ENCODE assay signal across 8 cellular contexts in the genomic region with DNA sequence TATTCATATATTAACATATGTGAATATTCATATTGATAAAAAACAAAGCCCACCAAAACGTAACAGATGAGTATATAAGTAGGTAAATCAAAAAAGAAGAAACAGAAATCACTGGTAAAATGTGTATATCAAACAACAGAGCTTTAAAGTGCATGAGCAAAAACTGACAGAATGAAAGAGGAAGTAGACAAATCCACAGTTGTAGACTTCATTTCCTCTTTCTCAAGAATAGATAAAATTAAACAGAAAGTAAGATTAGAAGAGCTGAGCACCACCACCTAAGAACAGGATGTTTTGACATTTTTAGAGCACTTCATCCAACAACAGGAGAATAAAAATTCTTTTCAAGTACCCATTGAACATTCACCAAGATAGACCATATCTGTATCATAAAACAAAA.
DNase-seq lines count a peak whose midpoint lies in the region; ATAC-seq and TF ChIP-seq lines count a peak whose summit lies in the region.

No MANE protein-coding gene starts in this region.

- ATAC-seq in GM18873 (IDR thresholded peaks at IDR 0.05; ENCODE audit: low FRiP score, unreplicated experiment) (peak; percentile 97), HG02763 (IDR thresholded peaks at IDR 0.05; ENCODE audit: unreplicated experiment) (peak; percentile 97), mucosa of descending colon (peak; percentile 50), body of pancreas (no peak)

- H3K27ac ChIP-seq in stomach (no peak overlapping the region), body of pancreas (no peak overlapping the region), osteoblast (ENCODE audit: low read depth, low read length) (no peak overlapping the region)

- DNase-seq in NB4 (ENCODE audit: low read depth): peak; percentile 63
- DNase-seq in mucosa of descending colon: no peak
- no peak for DNase-seq in stomach
- no peak for DNase-seq in body of pancreas
- DNase-seq in HPDE6-E6E7 (ENCODE audit: extremely low spot score): no peak
- DNase-seq in osteoblast (ENCODE audit: insufficient read length, low spot score, missing footprints): no peak

- no peaks in the 10 kb centered on the region for H3K9me3 ChIP-seq in mucosa of descending colon
- no peaks in the 10 kb centered on the region for H3K9me3 ChIP-seq in stomach
- H3K9me3 ChIP-seq in body of pancreas: no peaks in the 10 kb centered on the region
- no peaks in the 10 kb centered on the region for H3K9me3 ChIP-seq in osteoblast (ENCODE audit: low read depth, low read length)

- H3K36me3 ChIP-seq in mucosa of descending colon (ENCODE audit: low read depth) (no peaks in the 10 kb centered on the region), stomach (no peaks in the 10 kb centered on the region), body of pancreas (replicated peaks in 1 of 2; ENCODE audit: insufficient read depth in 1 of 2, low read depth in 2 of 2) (no peaks in the 10 kb centered on the region), osteoblast (ENCODE audit: insufficient read depth, low read length) (no peaks in the 10 kb centered on the region)

- H3K4me2 ChIP-seq in osteoblast (ENCODE audit: insufficient read depth, low read length): no peak overlapping the region

- intact Hi-C loops in mucosa of descending colon (cut with DNase I, micrococcal nuclease) (no loop called here), stomach (cut with DNase I; ENCODE audit: low total_unique reads) (no loop called here), body of pancreas (cut with DNase I) (no loop called here)

- H3K27me3 ChIP-seq in stomach (no peaks in the 10 kb centered on the region), body of pancreas (no peaks in the 10 kb centered on the region), osteoblast (ENCODE audit: insufficient read depth, low read length) (no peaks in the 10 kb centered on the region)

- TF ChIP-seq POLR2A in NB4 (IDR thresholded peaks at IDR 0.05; ENCODE audit: extremely low read depth, insufficient read length): no peak
- TF ChIP-seq POLR2A in stomach (IDR thresholded peaks at IDR 0.05): no peak
- TF ChIP-seq POLR2A in body of pancreas (IDR thresholded peaks at IDR 0.05): no peak

- TF ChIP-seq EP300 in stomach (IDR thresholded peaks at IDR 0.05): no peak

- 26 to 50% (median 42%) methylated on average over 1 of the region's 1 CpG for WGBS in stomach, 5 donors
- 48 to 74% methylated on average over 1 of the region's 1 CpG for WGBS in body of pancreas, 2 donors

- no peak for TF ChIP-seq CTCF in NB4 (IDR thresholded peaks at IDR 0.05; ENCODE audit: low read depth, low read length)
- no peak for TF ChIP-seq CTCF in mucosa of descending colon (IDR thresholded peaks at IDR 0.05)
- TF ChIP-seq CTCF in stomach (IDR thresholded peaks at IDR 0.05): no peak
- TF ChIP-seq CTCF in body of pancreas (IDR thresholded peaks at IDR 0.05): no peak
- TF ChIP-seq CTCF in osteoblast (IDR thresholded peaks at IDR 0.05; ENCODE audit: extremely low read depth, low read depth, low read length): no peak

- H3K79me2 ChIP-seq in osteoblast (ENCODE audit: insufficient read depth, low read length): no peaks in the 10 kb centered on the region

- H3K4me3 ChIP-seq in NB4 (ENCODE audit: low read depth, low read length): peak overlapping the region; percentile 6
- H3K4me3 ChIP-seq in mucosa of descending colon: no peak overlapping the region
- H3K4me3 ChIP-seq in stomach: no peak overlapping the region
- no peak overlapping the region for H3K4me3 ChIP-seq in body of pancreas
- H3K4me3 ChIP-seq in osteoblast (ENCODE audit: insufficient read depth, low read length): no peak overlapping the region

- no peaks in the 10 kb centered on the region for H4K20me1 ChIP-seq in osteoblast (ENCODE audit: insufficient read depth, low read length)

- H2AFZ ChIP-seq in osteoblast (ENCODE audit: low read length): no peak overlapping the region

- H3K4me1 ChIP-seq in mucosa of descending colon (ENCODE audit: low read depth) (no peaks in the 10 kb centered on the region), stomach (no peaks in the 10 kb centered on the region), body of pancreas (no peaks in the 10 kb centered on the region), osteoblast (ENCODE audit: insufficient read depth, low read length) (no peaks in the 10 kb centered on the region)
